ENCODE assay signal across 8 cellular contexts in genomic region chr1:67831850-67832513, GRCh38. TPM values are rescaled to one million over a fixed set of nuclear protein-coding genes. Genes with fewer than 3 reads are reported as not detected.
DNase-seq lines count a peak whose midpoint lies in the region; ATAC-seq and TF ChIP-seq lines count a peak whose summit lies in the region.

No MANE protein-coding gene starts in this region.

- no peaks in the 10 kb centered on the region for H3K9me3 ChIP-seq in esophagus squamous epithelium
- H3K9me3 ChIP-seq in mucosa of stomach (ENCODE audit: control insufficient read depth, low read length) = no peaks in the 10 kb centered on the region

- ATAC-seq in HG03460 (IDR thresholded peaks at IDR 0.05; ENCODE audit: unreplicated experiment) = no peak
- no peak for ATAC-seq in HG02840 (IDR thresholded peaks at IDR 0.05; ENCODE audit: low FRiP score, unreplicated experiment)
- ATAC-seq in HG03108 (IDR thresholded peaks at IDR 0.05; ENCODE audit: unreplicated experiment) = no peak

- intact Hi-C loops in esophagus squamous epithelium (cut with DNase I) = loop anchor here (10.0 kb wide), 2 partner anchors 57 to 147 kb away; partner anchors contain the start of gene GADD45A

- peak in 1 of 4 donors; percentile 29 for TF ChIP-seq POLR2A in esophagus squamous epithelium (IDR thresholded peaks at IDR 0.05)

- H3K36me3 ChIP-seq in esophagus squamous epithelium = no peaks in the 10 kb centered on the region
- no peaks in the 10 kb centered on the region for H3K36me3 ChIP-seq in mucosa of stomach (ENCODE audit: control insufficient read depth, insufficient read depth, low read length)

- H3K9ac ChIP-seq in mucosa of stomach (ENCODE audit: low read length) = peak overlapping the region; percentile 82

- H3K27ac ChIP-seq in esophagus squamous epithelium = peak overlapping the region; percentile 92 to 97 (median 96)

- peaks cover 4 to 71% (median 33%) of the 10 kb centered on the region in 3 donors for H3K4me1 ChIP-seq in esophagus squamous epithelium
- peaks cover 12% of the 10 kb centered on the region for H3K4me1 ChIP-seq in mucosa of stomach (ENCODE audit: control insufficient read depth, insufficient read depth, low read length)

- DNase-seq in D341Med (ENCODE audit: low spot score) (peak; percentile 59), HuH-7 (ENCODE audit: low spot score) (peak; percentile 71), T1000 (lab: John Stamatoyannopoulos, UW) (peak; percentile 55), esophagus squamous epithelium (lab: John Stamatoyannopoulos, UW) (no peak)

- TF ChIP-seq CTCF in esophagus squamous epithelium (IDR thresholded peaks at IDR 0.05) = peak in 1 of 6 experiments; percentile 10

- H3K4me3 ChIP-seq in esophagus squamous epithelium (peak overlapping the region; percentile 77 to 97 (median 82)), mucosa of stomach (ENCODE audit: low read length) (peak overlapping the region; percentile 74)

- WGBS in esophagus squamous epithelium, 2 donors = 1 to 6% methylated on average over 33 to 34 of the region's 34 CpGs

- H3K27me3 ChIP-seq in esophagus squamous epithelium (peaks cover 0 to 15% (median 0%) of the 10 kb centered on the region in 4 donors), mucosa of stomach (ENCODE audit: control insufficient read depth, insufficient read depth, low read length) (no peaks in the 10 kb centered on the region)

RNA-seq across cellular contexts. Expression of gene GNG12, which starts 1.3 kb away (rescaled TPM):
- 100 to 1,000 TPM in 1 of 4 donors, 10 to 100 TPM in 3; 65.4 to 104 (median 89.9) TPM for total RNA-seq in esophagus squamous epithelium
